In genomic region chr17:42774066-42774750, GRCh38 we compare ENCODE assay signal across 8 cellular contexts. TPM values are rescaled to one million over a fixed set of nuclear protein-coding genes. Genes with fewer than 3 reads are reported as not detected.
DNase-seq lines count a peak whose midpoint lies in the region; ATAC-seq and TF ChIP-seq lines count a peak whose summit lies in the region.

No MANE protein-coding gene starts in this region.

- DNase-seq in cardiac muscle cell (ENCODE audit: low read depth in 1 of 2, low spot score in 1 of 2) (no peak), left cardiac atrium (no peak), left lung (no peak), upper lobe of left lung (no peak), GM13976 (ENCODE audit: low spot score) (no peak), T1000 (lab: John Stamatoyannopoulos, UW) (no peak)
- DNase-seq in activated naive CD8-positive, alpha-beta T cell treated with anti-CD3 and anti-CD28 coated beads, Interleukin-2, amount 50 U/mL, for 24 hours: no peak

- H3K27ac ChIP-seq in cardiac muscle cell (no peak overlapping the region), left lung (peak overlapping the region in 1 of 2 donors; percentile 81), upper lobe of left lung (peak overlapping the region in 3 of 4 donors; percentile 82 to 91 (median 89))

- H3K9me3 Mint-ChIP-seq in activated naive CD8-positive, alpha-beta T cell treated with anti-CD3 and anti-CD28 coated beads, Interleukin-2, amount 50 U/mL, for 24 hours: no peaks in the 10 kb centered on the region

- peaks cover 23% of the 10 kb centered on the region for H3K4me1 Mint-ChIP-seq in activated naive CD8-positive, alpha-beta T cell treated with anti-CD3 and anti-CD28 coated beads, Interleukin-2, amount 50 U/mL, for 24 hours

- no peak for TF ChIP-seq EP300 in upper lobe of left lung (IDR thresholded peaks at IDR 0.05)

- no peaks in the 10 kb centered on the region for H3K27me3 Mint-ChIP-seq in activated naive CD8-positive, alpha-beta T cell treated with anti-CD3 and anti-CD28 coated beads, Interleukin-2, amount 50 U/mL, for 24 hours

- no peaks in the 10 kb centered on the region for H3K9me3 ChIP-seq in cardiac muscle cell (ENCODE audit: low read depth)
- no peaks in the 10 kb centered on the region for H3K9me3 ChIP-seq in left lung
- H3K9me3 ChIP-seq in upper lobe of left lung: no peaks in the 10 kb centered on the region

- in situ Hi-C loops in GM13976 (cut with MboI; ENCODE audit: low sequenced_read_pairs, unreplicated experiment): no loop called here

- peak overlapping the region; percentile 97 for H3K4me3 Mint-ChIP-seq in activated naive CD8-positive, alpha-beta T cell treated with anti-CD3 and anti-CD28 coated beads, Interleukin-2, amount 50 U/mL, for 24 hours

- H3K27me3 ChIP-seq in cardiac muscle cell (no peaks in the 10 kb centered on the region), left lung (no peaks in the 10 kb centered on the region), upper lobe of left lung (no peaks in the 10 kb centered on the region)

- intact Hi-C loops in left cardiac atrium (cut with DNase I) (no loop called here), left lung (cut with DNase I) (no loop called here)

- peaks cover 8% of the 10 kb centered on the region for H3K4me1 ChIP-seq in cardiac muscle cell (ENCODE audit: low read depth)
- peaks cover 10 to 27% of the 10 kb centered on the region in 2 donors for H3K4me1 ChIP-seq in left lung
- peaks cover 10 to 25% (median 14%) of the 10 kb centered on the region in 4 donors for H3K4me1 ChIP-seq in upper lobe of left lung

- no peak for TF ChIP-seq CTCF in cardiac muscle cell (IDR thresholded peaks at IDR 0.05; ENCODE audit: low read depth, low read length)
- no peak for TF ChIP-seq CTCF in left lung (IDR thresholded peaks at IDR 0.05)
- TF ChIP-seq CTCF in upper lobe of left lung (IDR thresholded peaks at IDR 0.05): no peak
- no peak for TF ChIP-seq CTCF in GM13976 (IDR thresholded peaks at IDR 0.05; ENCODE audit: borderline replicate concordance, control extremely low read depth, extremely low read depth, insufficient read depth, missing control alignments)

- peak overlapping the region; percentile 94 for H3K27ac Mint-ChIP-seq in activated naive CD8-positive, alpha-beta T cell treated with anti-CD3 and anti-CD28 coated beads, Interleukin-2, amount 50 U/mL, for 24 hours

- ATAC-seq in left cardiac atrium: no peak
- no peak for ATAC-seq in activated naive CD8-positive, alpha-beta T cell treated with anti-CD3 and anti-CD28 coated beads, Interleukin-2, amount 50 U/mL, for 24 hours
- no peak for ATAC-seq in left lung
- ATAC-seq in upper lobe of left lung (ENCODE audit: low FRiP score in 2 of 2): no peak
- ATAC-seq in HG03469 (IDR thresholded peaks at IDR 0.05; ENCODE audit: unreplicated experiment): no peak

- H3K36me3 ChIP-seq in cardiac muscle cell (peaks cover 25% of the 10 kb centered on the region), left lung (peaks cover 0 to 45% of the 10 kb centered on the region in 2 donors), upper lobe of left lung (peaks cover 22 to 46% (median 31%) of the 10 kb centered on the region in 4 donors)

- 66 to 74% methylated on average over 3 of the region's 3 CpGs for WGBS in upper lobe of left lung, 2 donors

- no peak for TF ChIP-seq POLR2A in upper lobe of left lung (IDR thresholded peaks at IDR 0.05)

- H3K4me3 ChIP-seq in cardiac muscle cell (peak overlapping the region; percentile 69), left lung (peak overlapping the region; percentile 63 to 76), upper lobe of left lung (peak overlapping the region; percentile 79 to 85 (median 80))

- peaks cover 37% of the 10 kb centered on the region for H3K36me3 Mint-ChIP-seq in activated naive CD8-positive, alpha-beta T cell treated with anti-CD3 and anti-CD28 coated beads, Interleukin-2, amount 50 U/mL, for 24 hours (ENCODE audit: low read depth)

RNA-seq across cellular contexts. Expression of gene VPS25, which starts 1.0 kb away (rescaled TPM):
- total RNA-seq in cardiac muscle cell: 101 and 129 TPM in 2 replicates
- polyA plus RNA-seq in cardiac muscle cell: 133 and 136 TPM in 2 replicates
- total RNA-seq in left cardiac atrium: 10 to 100 TPM; 30.0 to 32.1 TPM
- 10 to 100 TPM; 54.8 to 55.3 TPM for total RNA-seq in left lung
- 10 to 100 TPM; 19.0 to 54.6 (median 36.7) TPM for total RNA-seq in upper lobe of left lung

RNA-seq across cellular contexts. Expression of gene WNK4, which starts 6.2 kb away (rescaled TPM):
- total RNA-seq in cardiac muscle cell (0.04 and 1.6 TPM in 2 replicates), left cardiac atrium (not detected), left lung (under 1 TPM in 1 of 2 donors, not detected in 1; 0.21 TPM), upper lobe of left lung (1 to 10 TPM in 1 of 6 donors, under 1 TPM in 3, not detected in 2; 0.15 to 1.8 (median 0.26) TPM)
- 0.67 and 0.71 TPM in 2 replicates for polyA plus RNA-seq in cardiac muscle cell

RNA-seq across cellular contexts. Expression of gene RAMP2, which starts 13.2 kb away (rescaled TPM):
- total RNA-seq in cardiac muscle cell (16.2 and 16.5 TPM in 2 replicates), left cardiac atrium (10 to 100 TPM; 40.9 to 49.7 TPM), left lung (10 to 100 TPM; 76.1 to 95.4 TPM), upper lobe of left lung (100 to 1,000 TPM in 1 of 6 donors, 10 to 100 TPM in 4, not detected in 1; 12.2 to 120 (median 55.8) TPM)
- polyA plus RNA-seq in cardiac muscle cell: 20.6 and 28.0 TPM in 2 replicates

RNA-seq across cellular contexts. Expression of gene COA3, which starts 24.3 kb away (rescaled TPM):
- total RNA-seq in cardiac muscle cell: 84.1 and 113 TPM in 2 replicates
- polyA plus RNA-seq in cardiac muscle cell: 228 and 275 TPM in 2 replicates
- 10 to 100 TPM; 60.3 to 63.9 TPM for total RNA-seq in left cardiac atrium
- 10 to 100 TPM; 59.1 to 83.1 TPM for total RNA-seq in left lung
- 10 to 100 TPM; 23.3 to 95.3 (median 67.4) TPM for total RNA-seq in upper lobe of left lung

RNA-seq across cellular contexts. Expression of gene CNTD1, which starts 24.5 kb away (rescaled TPM):
- total RNA-seq in cardiac muscle cell: 0.27 TPM in 1 of 2 replicates, not detected in the other
- 2.5 and 3.9 TPM in 2 replicates for polyA plus RNA-seq in cardiac muscle cell
- under 1 TPM in 1 of 2 donors, not detected in 1; 0.44 TPM for total RNA-seq in left cardiac atrium
- 1 to 10 TPM in 1 of 2 donors, not detected in 1; 1.5 TPM for total RNA-seq in left lung
- total RNA-seq in upper lobe of left lung: 1 to 10 TPM in 1 of 6 donors, under 1 TPM in 4, not detected in 1; 0.22 to 1.2 (median 0.39) TPM
